In the genomic region with DNA sequence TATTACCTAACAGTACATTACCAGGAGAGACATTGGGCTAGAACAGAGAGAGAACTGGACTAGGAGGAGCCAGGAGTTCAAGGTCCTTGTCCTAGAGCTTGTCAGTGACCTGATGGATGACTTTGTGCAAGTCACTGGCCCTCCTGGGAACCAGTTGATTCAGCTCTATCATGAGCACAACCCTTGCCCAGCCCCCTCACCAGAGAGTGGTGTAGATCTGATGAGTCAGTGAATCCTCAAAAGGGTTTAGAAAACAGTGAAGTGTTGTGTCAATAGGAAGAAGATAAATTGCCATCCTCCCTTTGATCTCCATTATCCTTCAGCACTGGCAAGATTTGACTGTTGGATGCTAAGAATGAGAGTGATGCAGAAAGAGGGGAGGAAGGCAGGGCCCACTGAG, we compare ENCODE assay signal across 1 cellular context.
A peak's percentile ranks its signal among the peaks of the same experiment; 100 is the strongest.
TF ChIP-seq lines count a peak whose summit lies in the region.

No MANE protein-coding gene starts in this region.

TF ChIP-seq in HepG2, 621 proteins besides CTCF, POLR2A, EP300 and RAD21 (continued from another document and continues in another):
- TF ChIP-seq NCOA2 (CRISPR knock-in tag; IDR thresholded peaks at IDR 0.05) (0 out of 2 replicates have a peak, but pooled peaks have one; percentile 16), ESRRA (CRISPR knock-in tag; IDR thresholded peaks at IDR 0.05; ENCODE audit: low read depth) (no peak), NFE2L2 (IDR thresholded peaks at IDR 0.05; ENCODE audit: low read length) (peak; percentile 52; the same call in 1 of the 2 replicates), ZNF879 (CRISPR knock-in tag; IDR thresholded peaks at IDR 0.05) (no peak), NBN (conservative IDR thresholded peaks at IDR 0.05) (no peak), MIER3 (CRISPR knock-in tag; IDR thresholded peaks at IDR 0.05; ENCODE audit: borderline replicate concordance) (no peak), STAT5B (CRISPR knock-in tag; IDR thresholded peaks at IDR 0.05) (no peak), ISL2 (CRISPR knock-in tag; IDR thresholded peaks at IDR 0.05) (no peak), ZNF30 (CRISPR knock-in tag; IDR thresholded peaks at IDR 0.05) (no peak), ZNF7 (CRISPR knock-in tag; IDR thresholded peaks at IDR 0.05) (no peak), NR3C1 (CRISPR knock-in tag; IDR thresholded peaks at IDR 0.05) (no peak), HIVEP1 (CRISPR knock-in tag; IDR thresholded peaks at IDR 0.05) (no peak), KLF13 (CRISPR knock-in tag; IDR thresholded peaks at IDR 0.05) (no peak), ZNF615 (CRISPR knock-in tag; IDR thresholded peaks at IDR 0.05; ENCODE audit: borderline replicate concordance) (no peak), NRL (CRISPR knock-in tag; IDR thresholded peaks at IDR 0.05; ENCODE audit: borderline replicate concordance) (no peak), ASH2L (IDR thresholded peaks at IDR 0.05; ENCODE audit: insufficient read length, low read depth, low read length) (no peak), ZNF782 (CRISPR knock-in tag; IDR thresholded peaks at IDR 0.05; ENCODE audit: borderline replicate concordance) (no peak), FOSL2 (CRISPR knock-in tag; IDR thresholded peaks at IDR 0.05) (peak; percentile 82), ZNF543 (CRISPR knock-in tag; IDR thresholded peaks at IDR 0.05) (no peak), SMAD1 (CRISPR knock-in tag; IDR thresholded peaks at IDR 0.05; ENCODE audit: borderline replicate concordance, low read depth) (no peak), XRCC5 (optimal IDR thresholded peaks at IDR 0.05; ENCODE audit: low read length) (peak; percentile 57), ZNF724P (CRISPR knock-in tag; IDR thresholded peaks at IDR 0.05; ENCODE audit: borderline replicate concordance) (no peak), TCF7L2 (IDR thresholded peaks at IDR 0.05; ENCODE audit: low read depth, low read length) (peak; percentile 46; the same call in 1 of the 2 replicates), MATR3 (CRISPR knock-in tag; IDR thresholded peaks at IDR 0.05) (no peak), MYNN (CRISPR knock-in tag; IDR thresholded peaks at IDR 0.05; ENCODE audit: low read depth) (no peak), ZFP62 (CRISPR knock-in tag; IDR thresholded peaks at IDR 0.05) (no peak), ZNF749 (CRISPR knock-in tag; IDR thresholded peaks at IDR 0.05; ENCODE audit: borderline replicate concordance) (no peak), ZNF619 (CRISPR knock-in tag; IDR thresholded peaks at IDR 0.05) (no peak), MAFF (IDR thresholded peaks at IDR 0.05; ENCODE audit: low read depth, low read length) (peak; percentile 93), JUNB (CRISPR knock-in tag; IDR thresholded peaks at IDR 0.05; ENCODE audit: borderline replicate concordance) (no peak)
- TF ChIP-seq, protein P1, sequence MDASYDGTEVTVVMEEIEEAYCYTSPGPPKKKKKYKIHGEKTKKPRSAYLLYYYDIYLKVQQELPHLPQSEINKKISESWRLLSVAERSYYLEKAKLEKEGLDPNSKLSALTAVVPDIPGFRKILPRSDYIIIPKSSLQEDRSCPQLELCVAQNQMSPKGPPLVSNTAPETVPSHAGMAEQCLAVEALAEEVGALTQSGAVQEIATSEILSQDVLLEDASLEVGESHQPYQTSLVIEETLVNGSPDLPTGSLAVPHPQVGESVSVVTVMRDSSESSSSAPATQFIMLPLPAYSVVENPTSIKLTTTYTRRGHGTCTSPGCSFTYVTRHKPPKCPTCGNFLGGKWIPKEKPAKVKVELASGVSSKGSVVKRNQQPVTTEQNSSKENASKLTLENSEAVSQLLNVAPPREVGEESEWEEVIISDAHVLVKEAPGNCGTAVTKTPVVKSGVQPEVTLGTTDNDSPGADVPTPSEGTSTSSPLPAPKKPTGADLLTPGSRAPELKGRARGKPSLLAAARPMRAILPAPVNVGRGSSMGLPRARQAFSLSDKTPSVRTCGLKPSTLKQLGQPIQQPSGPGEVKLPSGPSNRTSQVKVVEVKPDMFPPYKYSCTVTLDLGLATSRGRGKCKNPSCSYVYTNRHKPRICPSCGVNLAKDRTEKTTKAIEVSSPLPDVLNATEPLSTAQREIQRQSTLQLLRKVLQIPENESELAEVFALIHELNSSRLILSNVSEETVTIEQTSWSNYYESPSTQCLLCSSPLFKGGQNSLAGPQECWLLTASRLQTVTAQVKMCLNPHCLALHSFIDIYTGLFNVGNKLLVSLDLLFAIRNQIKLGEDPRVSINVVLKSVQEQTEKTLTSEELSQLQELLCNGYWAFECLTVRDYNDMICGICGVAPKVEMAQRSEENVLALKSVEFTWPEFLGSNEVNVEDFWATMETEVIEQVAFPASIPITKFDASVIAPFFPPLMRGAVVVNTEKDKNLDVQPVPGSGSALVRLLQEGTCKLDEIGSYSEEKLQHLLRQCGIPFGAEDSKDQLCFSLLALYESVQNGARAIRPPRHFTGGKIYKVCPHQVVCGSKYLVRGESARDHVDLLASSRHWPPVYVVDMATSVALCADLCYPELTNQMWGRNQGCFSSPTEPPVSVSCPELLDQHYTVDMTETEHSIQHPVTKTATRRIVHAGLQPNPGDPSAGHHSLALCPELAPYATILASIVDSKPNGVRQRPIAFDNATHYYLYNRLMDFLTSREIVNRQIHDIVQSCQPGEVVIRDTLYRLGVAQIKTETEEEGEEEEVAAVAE (CRISPR knock-in tag; IDR thresholded peaks at IDR 0.05; ENCODE audit: borderline replicate concordance) = no peak
- TF ChIP-seq, protein P2, sequence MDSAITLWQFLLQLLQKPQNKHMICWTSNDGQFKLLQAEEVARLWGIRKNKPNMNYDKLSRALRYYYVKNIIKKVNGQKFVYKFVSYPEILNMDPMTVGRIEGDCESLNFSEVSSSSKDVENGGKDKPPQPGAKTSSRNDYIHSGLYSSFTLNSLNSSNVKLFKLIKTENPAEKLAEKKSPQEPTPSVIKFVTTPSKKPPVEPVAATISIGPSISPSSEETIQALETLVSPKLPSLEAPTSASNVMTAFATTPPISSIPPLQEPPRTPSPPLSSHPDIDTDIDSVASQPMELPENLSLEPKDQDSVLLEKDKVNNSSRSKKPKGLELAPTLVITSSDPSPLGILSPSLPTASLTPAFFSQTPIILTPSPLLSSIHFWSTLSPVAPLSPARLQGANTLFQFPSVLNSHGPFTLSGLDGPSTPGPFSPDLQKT (CRISPR knock-in tag; IDR thresholded peaks at IDR 0.05; ENCODE audit: borderline replicate concordance) = no peak
- TF ChIP-seq, protein P3, sequence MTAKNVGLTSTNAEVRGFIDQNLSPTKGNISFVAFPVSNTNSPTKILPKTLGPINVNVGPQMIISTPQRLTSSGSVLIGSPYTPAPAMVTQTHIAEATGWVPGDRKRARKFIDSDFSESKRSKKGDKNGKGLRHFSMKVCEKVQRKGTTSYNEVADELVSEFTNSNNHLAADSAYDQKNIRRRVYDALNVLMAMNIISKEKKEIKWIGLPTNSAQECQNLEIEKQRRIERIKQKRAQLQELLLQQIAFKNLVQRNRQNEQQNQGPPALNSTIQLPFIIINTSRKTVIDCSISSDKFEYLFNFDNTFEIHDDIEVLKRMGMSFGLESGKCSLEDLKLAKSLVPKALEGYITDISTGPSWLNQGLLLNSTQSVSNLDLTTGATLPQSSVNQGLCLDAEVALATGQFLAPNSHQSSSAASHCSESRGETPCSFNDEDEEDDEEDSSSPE (CRISPR knock-in tag; IDR thresholded peaks at IDR 0.05) = no peak
- TF ChIP-seq, protein P4, sequence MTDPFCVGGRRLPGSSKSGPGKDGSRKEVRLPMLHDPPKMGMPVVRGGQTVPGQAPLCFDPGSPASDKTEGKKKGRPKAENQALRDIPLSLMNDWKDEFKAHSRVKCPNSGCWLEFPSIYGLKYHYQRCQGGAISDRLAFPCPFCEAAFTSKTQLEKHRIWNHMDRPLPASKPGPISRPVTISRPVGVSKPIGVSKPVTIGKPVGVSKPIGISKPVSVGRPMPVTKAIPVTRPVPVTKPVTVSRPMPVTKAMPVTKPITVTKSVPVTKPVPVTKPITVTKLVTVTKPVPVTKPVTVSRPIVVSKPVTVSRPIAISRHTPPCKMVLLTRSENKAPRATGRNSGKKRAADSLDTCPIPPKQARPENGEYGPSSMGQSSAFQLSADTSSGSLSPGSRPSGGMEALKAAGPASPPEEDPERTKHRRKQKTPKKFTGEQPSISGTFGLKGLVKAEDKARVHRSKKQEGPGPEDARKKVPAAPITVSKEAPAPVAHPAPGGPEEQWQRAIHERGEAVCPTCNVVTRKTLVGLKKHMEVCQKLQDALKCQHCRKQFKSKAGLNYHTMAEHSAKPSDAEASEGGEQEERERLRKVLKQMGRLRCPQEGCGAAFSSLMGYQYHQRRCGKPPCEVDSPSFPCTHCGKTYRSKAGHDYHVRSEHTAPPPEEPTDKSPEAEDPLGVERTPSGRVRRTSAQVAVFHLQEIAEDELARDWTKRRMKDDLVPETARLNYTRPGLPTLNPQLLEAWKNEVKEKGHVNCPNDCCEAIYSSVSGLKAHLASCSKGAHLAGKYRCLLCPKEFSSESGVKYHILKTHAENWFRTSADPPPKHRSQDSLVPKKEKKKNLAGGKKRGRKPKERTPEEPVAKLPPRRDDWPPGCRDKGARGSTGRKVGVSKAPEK (CRISPR knock-in tag; IDR thresholded peaks at IDR 0.05; ENCODE audit: borderline replicate concordance) = no peak
- TF ChIP-seq, protein P5, sequence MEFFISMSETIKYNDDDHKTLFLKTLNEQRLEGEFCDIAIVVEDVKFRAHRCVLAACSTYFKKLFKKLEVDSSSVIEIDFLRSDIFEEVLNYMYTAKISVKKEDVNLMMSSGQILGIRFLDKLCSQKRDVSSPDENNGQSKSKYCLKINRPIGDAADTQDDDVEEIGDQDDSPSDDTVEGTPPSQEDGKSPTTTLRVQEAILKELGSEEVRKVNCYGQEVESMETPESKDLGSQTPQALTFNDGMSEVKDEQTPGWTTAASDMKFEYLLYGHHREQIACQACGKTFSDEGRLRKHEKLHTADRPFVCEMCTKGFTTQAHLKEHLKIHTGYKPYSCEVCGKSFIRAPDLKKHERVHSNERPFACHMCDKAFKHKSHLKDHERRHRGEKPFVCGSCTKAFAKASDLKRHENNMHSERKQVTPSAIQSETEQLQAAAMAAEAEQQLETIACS (CRISPR knock-in tag; IDR thresholded peaks at IDR 0.05) = no peak
- TF ChIP-seq, protein P6, sequence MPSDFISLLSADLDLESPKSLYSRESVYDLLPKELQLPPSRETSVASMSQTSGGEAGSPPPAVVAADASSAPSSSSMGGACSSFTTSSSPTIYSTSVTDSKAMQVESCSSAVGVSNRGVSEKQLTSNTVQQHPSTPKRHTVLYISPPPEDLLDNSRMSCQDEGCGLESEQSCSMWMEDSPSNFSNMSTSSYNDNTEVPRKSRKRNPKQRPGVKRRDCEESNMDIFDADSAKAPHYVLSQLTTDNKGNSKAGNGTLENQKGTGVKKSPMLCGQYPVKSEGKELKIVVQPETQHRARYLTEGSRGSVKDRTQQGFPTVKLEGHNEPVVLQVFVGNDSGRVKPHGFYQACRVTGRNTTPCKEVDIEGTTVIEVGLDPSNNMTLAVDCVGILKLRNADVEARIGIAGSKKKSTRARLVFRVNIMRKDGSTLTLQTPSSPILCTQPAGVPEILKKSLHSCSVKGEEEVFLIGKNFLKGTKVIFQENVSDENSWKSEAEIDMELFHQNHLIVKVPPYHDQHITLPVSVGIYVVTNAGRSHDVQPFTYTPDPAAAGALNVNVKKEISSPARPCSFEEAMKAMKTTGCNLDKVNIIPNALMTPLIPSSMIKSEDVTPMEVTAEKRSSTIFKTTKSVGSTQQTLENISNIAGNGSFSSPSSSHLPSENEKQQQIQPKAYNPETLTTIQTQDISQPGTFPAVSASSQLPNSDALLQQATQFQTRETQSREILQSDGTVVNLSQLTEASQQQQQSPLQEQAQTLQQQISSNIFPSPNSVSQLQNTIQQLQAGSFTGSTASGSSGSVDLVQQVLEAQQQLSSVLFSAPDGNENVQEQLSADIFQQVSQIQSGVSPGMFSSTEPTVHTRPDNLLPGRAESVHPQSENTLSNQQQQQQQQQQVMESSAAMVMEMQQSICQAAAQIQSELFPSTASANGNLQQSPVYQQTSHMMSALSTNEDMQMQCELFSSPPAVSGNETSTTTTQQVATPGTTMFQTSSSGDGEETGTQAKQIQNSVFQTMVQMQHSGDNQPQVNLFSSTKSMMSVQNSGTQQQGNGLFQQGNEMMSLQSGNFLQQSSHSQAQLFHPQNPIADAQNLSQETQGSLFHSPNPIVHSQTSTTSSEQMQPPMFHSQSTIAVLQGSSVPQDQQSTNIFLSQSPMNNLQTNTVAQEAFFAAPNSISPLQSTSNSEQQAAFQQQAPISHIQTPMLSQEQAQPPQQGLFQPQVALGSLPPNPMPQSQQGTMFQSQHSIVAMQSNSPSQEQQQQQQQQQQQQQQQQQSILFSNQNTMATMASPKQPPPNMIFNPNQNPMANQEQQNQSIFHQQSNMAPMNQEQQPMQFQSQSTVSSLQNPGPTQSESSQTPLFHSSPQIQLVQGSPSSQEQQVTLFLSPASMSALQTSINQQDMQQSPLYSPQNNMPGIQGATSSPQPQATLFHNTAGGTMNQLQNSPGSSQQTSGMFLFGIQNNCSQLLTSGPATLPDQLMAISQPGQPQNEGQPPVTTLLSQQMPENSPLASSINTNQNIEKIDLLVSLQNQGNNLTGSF (CRISPR knock-in tag; IDR thresholded peaks at IDR 0.05) = no peak
- TF ChIP-seq, protein P7, sequence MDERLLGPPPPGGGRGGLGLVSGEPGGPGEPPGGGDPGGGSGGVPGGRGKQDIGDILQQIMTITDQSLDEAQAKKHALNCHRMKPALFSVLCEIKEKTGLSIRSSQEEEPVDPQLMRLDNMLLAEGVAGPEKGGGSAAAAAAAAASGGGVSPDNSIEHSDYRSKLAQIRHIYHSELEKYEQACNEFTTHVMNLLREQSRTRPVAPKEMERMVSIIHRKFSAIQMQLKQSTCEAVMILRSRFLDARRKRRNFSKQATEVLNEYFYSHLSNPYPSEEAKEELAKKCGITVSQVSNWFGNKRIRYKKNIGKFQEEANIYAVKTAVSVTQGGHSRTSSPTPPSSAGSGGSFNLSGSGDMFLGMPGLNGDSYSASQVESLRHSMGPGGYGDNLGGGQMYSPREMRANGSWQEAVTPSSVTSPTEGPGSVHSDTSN (CRISPR knock-in tag; IDR thresholded peaks at IDR 0.05) = 0 out of 2 replicates have a peak, but pooled peaks have one; percentile 45
- TF ChIP-seq, protein P8, sequence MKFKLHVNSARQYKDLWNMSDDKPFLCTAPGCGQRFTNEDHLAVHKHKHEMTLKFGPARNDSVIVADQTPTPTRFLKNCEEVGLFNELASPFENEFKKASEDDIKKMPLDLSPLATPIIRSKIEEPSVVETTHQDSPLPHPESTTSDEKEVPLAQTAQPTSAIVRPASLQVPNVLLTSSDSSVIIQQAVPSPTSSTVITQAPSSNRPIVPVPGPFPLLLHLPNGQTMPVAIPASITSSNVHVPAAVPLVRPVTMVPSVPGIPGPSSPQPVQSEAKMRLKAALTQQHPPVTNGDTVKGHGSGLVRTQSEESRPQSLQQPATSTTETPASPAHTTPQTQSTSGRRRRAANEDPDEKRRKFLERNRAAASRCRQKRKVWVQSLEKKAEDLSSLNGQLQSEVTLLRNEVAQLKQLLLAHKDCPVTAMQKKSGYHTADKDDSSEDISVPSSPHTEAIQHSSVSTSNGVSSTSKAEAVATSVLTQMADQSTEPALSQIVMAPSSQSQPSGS (CRISPR knock-in tag; IDR thresholded peaks at IDR 0.05) = no peak
- TF ChIP-seq, protein P9, sequence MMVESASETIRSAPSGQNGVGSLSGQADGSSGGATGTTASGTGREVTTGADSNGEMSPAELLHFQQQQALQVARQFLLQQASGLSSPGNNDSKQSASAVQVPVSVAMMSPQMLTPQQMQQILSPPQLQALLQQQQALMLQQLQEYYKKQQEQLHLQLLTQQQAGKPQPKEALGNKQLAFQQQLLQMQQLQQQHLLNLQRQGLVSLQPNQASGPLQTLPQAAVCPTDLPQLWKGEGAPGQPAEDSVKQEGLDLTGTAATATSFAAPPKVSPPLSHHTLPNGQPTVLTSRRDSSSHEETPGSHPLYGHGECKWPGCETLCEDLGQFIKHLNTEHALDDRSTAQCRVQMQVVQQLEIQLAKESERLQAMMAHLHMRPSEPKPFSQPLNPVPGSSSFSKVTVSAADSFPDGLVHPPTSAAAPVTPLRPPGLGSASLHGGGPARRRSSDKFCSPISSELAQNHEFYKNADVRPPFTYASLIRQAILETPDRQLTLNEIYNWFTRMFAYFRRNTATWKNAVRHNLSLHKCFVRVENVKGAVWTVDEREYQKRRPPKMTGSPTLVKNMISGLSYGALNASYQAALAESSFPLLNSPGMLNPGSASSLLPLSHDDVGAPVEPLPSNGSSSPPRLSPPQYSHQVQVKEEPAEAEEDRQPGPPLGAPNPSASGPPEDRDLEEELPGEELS (CRISPR knock-in tag; IDR thresholded peaks at IDR 0.05) = no peak; the same call in 1 of the 2 replicates
